ENCODE assay signal across 8 cellular contexts in genomic region chr4:89110986-89111832, GRCh38. TPM values are rescaled to one million over a fixed set of nuclear protein-coding genes. Genes with fewer than 3 reads are reported as not detected.
DNase-seq lines count a peak whose midpoint lies in the region; ATAC-seq and TF ChIP-seq lines count a peak whose summit lies in the region.

TSS of gene TIGD2 (plus strand) at chr4:89111533. CDS start at chr4:89112975, 1,442 bp downstream.

- H3K4me1 ChIP-seq in ovary (ENCODE audit: insufficient read depth) (peaks cover 7% of the 10 kb centered on the region), tibial artery (peaks cover 0 to 20% (median 9%) of the 10 kb centered on the region in 4 donors)

- TF ChIP-seq EP300 in ovary (IDR thresholded peaks at IDR 0.05), result no peak

- H3K36me3 Mint-ChIP-seq in HFFc6 (ENCODE audit: low read depth), result peaks cover 22% of the 10 kb centered on the region
- H3K36me3 Mint-ChIP-seq in activated naive CD4-positive, alpha-beta T cell treated with anti-CD3 and anti-CD28 coated beads, Interleukin-2, amount 50 U/mL, for 72 hours, result peaks cover 40 to 52% of the 10 kb centered on the region in 2 donors

- peak within 1 kb of the TSS; percentile 90 for H3K4me3 Mint-ChIP-seq in HFFc6

- H3K36me3 ChIP-seq in SK-N-MC (ENCODE audit: insufficient read depth, low read length), result peaks cover 6% of the 10 kb centered on the region
- no peaks in the 10 kb centered on the region for H3K36me3 ChIP-seq in ovary
- H3K36me3 ChIP-seq in tibial artery, result no peaks in the 10 kb centered on the region

- H3K27ac ChIP-seq in SK-N-MC (no peak within 1 kb of the TSS), ovary (peak within 1 kb of the TSS; percentile 30 to 70), tibial artery (peak within 1 kb of the TSS; percentile 76 to 79)

- TF ChIP-seq CTCF in GM10266 (IDR thresholded peaks at IDR 0.05; ENCODE audit: control insufficient read depth, insufficient read depth, low read depth, missing control alignments) (peak; percentile 80), HFFc6 (IDR thresholded peaks at IDR 0.05) (peak; percentile 93), ovary (IDR thresholded peaks at IDR 0.05) (peak; percentile 85 to 87 (median 86)), tibial artery (IDR thresholded peaks at IDR 0.05) (peak; percentile 81 to 86)

- peak; percentile 92 to 94 for ATAC-seq in activated naive CD4-positive, alpha-beta T cell treated with anti-CD3 and anti-CD28 coated beads, Interleukin-2, amount 50 U/mL, for 72 hours

- H3K27me3 Mint-ChIP-seq in HFFc6 (ENCODE audit: insufficient read depth), result peaks cover 17% of the 10 kb centered on the region

- H3K4me1 Mint-ChIP-seq in HFFc6 (ENCODE audit: low read depth), result peaks cover 27% of the 10 kb centered on the region

- intact Hi-C loops in head of caudate nucleus (cut with DNase I) (loop anchor here (10.0 kb wide), 1 partner anchor 516 kb away; the partner anchor contains the start of gene HERC3), ovary (cut with DNase I) (no loop called here), tibial artery (cut with DNase I; ENCODE audit: low total_unique reads) (loop anchor here (5.0 kb wide), 2 partner anchors 289 to 654 kb away; partner anchors contain the start of gene HERC5)

- H3K9me3 Mint-ChIP-seq in HFFc6, result no peaks in the 10 kb centered on the region
- H3K9me3 Mint-ChIP-seq in activated naive CD4-positive, alpha-beta T cell treated with anti-CD3 and anti-CD28 coated beads, Interleukin-2, amount 50 U/mL, for 72 hours, result peaks cover 19 to 22% of the 10 kb centered on the region in 2 donors

- H3K27me3 ChIP-seq in ovary (no peaks in the 10 kb centered on the region), tibial artery (no peaks in the 10 kb centered on the region)

- peak within 1 kb of the TSS; percentile 90 for H3K4me3 ChIP-seq in SK-N-MC
- H3K4me3 ChIP-seq in ovary, result peak within 1 kb of the TSS; percentile 86
- peak within 1 kb of the TSS; percentile 67 to 76 for H3K4me3 ChIP-seq in tibial artery

- DNase-seq in GM10266 (ENCODE audit: extremely low spot score) (peak; percentile 95), HFFc6 (peak; percentile 76), MV-4-11 (lab: John Stamatoyannopoulos, UW) (peak; percentile 78), SK-N-MC (ENCODE audit: low read depth, low spot score) (no peak), head of caudate nucleus (peak; percentile 54 to 94 (median 87)), ovary (peak; percentile 86 to 92 (median 87)), tibial artery (peak; percentile 80 to 93)
- peak; percentile 83 to 84 for DNase-seq in activated naive CD4-positive, alpha-beta T cell treated with anti-CD3 and anti-CD28 coated beads, Interleukin-2, amount 50 U/mL, for 72 hours (ENCODE audit: low spot score in 2 of 2)

- no peak for TF ChIP-seq POLR2A in ovary (IDR thresholded peaks at IDR 0.05)

- H3K9ac ChIP-seq in SK-N-MC (ENCODE audit: insufficient read length), result peak within 1 kb of the TSS; percentile 84

- H3K9me3 ChIP-seq in SK-N-MC (ENCODE audit: low read depth, low read length) (no peaks in the 10 kb centered on the region), ovary (no peaks in the 10 kb centered on the region), tibial artery (no peaks in the 10 kb centered on the region)

- H3K27ac Mint-ChIP-seq in HFFc6, result peak within 1 kb of the TSS; percentile 87
- H3K27ac Mint-ChIP-seq in activated naive CD4-positive, alpha-beta T cell treated with anti-CD3 and anti-CD28 coated beads, Interleukin-2, amount 50 U/mL, for 72 hours, result peak within 1 kb of the TSS; percentile 53 to 58

- 0% methylated on average over 51 to 101 of the region's 101 CpGs for WGBS in ovary, 3 donors

RNA-seq across cellular contexts. Expression of gene TIGD2, which starts in this region (rescaled TPM):
- 10 to 100 TPM in 4 of 6 experiments, 1 to 10 TPM in 2; 8.7 to 12.1 (median 10.5) TPM for total RNA-seq in HFFc6 (2021; fragmentation: NEBNext Ultra II Directional; extraction: Animal tissue kit (Norgen Biotek cat#: 25700))
- total RNA-seq in activated naive CD4-positive, alpha-beta T cell treated with anti-CD3 and anti-CD28 coated beads, Interleukin-2, amount 50 U/mL, for 72 hours, result 1 to 10 TPM in 1 of 2 donors, under 1 TPM in 1; 0.61 to 1.8 TPM
- 1 to 10 TPM; 1.5 to 4.0 (median 2.4) TPM for total RNA-seq in ovary
- polyA plus RNA-seq in ovary, result 1 to 10 TPM; 1.8 to 4.0 TPM

Comparison
In these comparisons a context has a peak if more than half of its experiments do, and no peak if none do; other contexts are left out.
1. intact Hi-C loops: an anchor here in head of caudate nucleus (10.0 kb wide) and tibial artery (5.0 kb wide); none called in ovary.